Comparison of ENCODE assay signal across 1 cellular context in the genomic region with DNA sequence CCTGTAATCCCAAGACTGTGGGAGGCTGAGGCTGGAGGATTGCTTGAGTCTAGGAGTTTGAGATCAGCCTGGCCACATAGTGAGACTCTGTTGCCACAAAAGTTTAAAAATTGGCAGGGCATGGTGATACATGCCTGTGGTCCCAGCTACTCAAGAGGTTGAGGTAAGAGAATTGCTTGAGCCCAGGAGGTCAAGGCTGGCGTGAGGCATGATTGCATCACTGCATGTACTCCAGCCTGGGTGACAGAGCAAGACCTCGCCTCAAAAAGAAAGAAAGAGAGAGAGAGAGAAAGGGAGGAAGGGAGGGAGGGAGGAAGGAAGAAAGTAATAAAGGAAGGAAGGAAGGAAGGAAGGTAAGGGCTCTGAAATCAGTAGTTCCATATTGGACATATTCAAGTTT.
TF ChIP-seq lines count a peak whose summit lies in the region.

No MANE protein-coding gene starts in this region.

TF ChIP-seq in HEK293, 187 proteins besides CTCF, POLR2A, EP300 and RAD21:
- no peak for TF ChIP-seq ZNF138 (tag by site-specific recombination; IDR thresholded peaks at IDR 0.05; ENCODE audit: borderline replicate concordance)
- TF ChIP-seq ZNF366 (tag by site-specific recombination; conservative IDR thresholded peaks at IDR 0.05), result peak; percentile 41; the same call in 1 of the 2 replicates
- TF ChIP-seq ZNF169 (tag by site-specific recombination; IDR thresholded peaks at IDR 0.05), result no peak
- TF ChIP-seq YY2 (tag by site-specific recombination; IDR thresholded peaks at IDR 0.05), result no peak
